Comparison of ENCODE assay signal across 1 cellular context in genomic region chr16:85142771-85143211, GRCh38.
TF ChIP-seq lines count a peak whose summit lies in the region.

No MANE protein-coding gene starts in this region.

TF ChIP-seq in HepG2, 621 proteins besides CTCF, POLR2A, EP300 and RAD21 (continued from another document):
- TF ChIP-seq, protein P1, sequence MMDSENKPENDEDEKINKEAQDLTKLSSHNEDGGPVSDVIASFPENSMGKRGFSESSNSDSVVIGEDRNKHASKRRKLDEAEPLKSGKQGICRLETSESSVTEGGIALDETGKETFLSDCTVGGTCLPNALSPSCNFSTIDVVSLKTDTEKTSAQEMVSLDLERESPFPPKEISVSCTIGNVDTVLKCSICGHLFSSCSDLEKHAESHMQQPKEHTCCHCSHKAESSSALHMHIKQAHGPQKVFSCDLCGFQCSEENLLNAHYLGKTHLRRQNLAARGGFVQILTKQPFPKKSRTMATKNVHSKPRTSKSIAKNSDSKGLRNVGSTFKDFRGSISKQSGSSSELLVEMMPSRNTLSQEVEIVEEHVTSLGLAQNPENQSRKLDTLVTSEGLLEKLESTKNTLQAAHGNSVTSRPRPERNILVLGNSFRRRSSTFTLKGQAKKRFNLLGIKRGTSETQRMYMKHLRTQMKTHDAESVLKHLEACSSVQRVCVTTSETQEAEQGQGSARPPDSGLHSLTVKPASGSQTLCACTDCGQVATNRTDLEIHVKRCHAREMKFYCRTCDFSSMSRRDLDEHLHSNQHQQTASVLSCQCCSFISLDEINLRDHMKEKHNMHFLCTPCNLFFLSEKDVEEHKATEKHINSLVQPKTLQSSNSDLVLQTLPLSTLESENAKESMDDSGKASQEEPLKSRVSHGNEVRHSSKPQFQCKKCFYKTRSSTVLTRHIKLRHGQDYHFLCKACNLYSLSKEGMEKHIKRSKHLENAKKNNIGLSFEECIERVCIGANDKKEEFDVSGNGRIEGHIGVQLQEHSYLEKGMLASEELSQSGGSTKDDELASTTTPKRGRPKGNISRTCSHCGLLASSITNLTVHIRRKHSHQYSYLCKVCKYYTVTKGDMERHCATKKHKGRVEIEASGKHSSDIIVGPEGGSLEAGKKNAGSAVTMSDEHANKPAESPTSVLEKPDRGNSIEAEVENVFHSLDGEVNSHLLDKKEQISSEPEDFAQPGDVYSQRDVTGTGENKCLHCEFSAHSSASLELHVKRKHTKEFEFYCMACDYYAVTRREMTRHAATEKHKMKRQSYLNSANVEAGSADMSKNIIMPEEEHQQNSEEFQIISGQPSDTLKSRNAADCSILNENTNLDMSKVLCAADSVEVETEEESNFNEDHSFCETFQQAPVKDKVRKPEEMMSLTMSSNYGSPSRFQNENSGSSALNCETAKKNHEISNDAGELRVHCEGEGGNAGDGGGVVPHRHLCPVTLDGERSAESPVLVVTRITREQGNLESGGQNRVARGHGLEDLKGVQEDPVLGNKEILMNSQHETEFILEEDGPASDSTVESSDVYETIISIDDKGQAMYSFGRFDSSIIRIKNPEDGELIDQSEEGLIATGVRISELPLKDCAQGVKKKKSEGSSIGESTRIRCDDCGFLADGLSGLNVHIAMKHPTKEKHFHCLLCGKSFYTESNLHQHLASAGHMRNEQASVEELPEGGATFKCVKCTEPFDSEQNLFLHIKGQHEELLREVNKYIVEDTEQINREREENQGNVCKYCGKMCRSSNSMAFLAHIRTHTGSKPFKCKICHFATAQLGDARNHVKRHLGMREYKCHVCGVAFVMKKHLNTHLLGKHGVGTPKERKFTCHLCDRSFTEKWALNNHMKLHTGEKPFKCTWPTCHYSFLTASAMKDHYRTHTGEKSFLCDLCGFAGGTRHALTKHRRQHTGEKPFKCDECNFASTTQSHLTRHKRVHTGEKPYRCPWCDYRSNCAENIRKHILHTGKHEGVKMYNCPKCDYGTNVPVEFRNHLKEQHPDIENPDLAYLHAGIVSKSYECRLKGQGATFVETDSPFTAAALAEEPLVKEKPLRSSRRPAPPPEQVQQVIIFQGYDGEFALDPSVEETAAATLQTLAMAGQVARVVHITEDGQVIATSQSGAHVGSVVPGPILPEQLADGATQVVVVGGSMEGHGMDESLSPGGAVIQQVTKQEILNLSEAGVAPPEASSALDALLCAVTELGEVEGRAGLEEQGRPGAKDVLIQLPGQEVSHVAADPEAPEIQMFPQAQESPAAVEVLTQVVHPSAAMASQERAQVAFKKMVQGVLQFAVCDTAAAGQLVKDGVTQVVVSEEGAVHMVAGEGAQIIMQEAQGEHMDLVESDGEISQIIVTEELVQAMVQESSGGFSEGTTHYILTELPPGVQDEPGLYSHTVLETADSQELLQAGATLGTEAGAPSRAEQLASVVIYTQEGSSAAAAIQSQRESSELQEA (CRISPR knock-in tag; IDR thresholded peaks at IDR 0.05; ENCODE audit: not compliant biosample characterization), result peak; percentile 75
- TF ChIP-seq ZFP90 (CRISPR knock-in tag; IDR thresholded peaks at IDR 0.05; ENCODE audit: borderline replicate concordance), result no peak
- no peak for TF ChIP-seq ATM (IDR thresholded peaks at IDR 0.05; ENCODE audit: borderline replicate concordance)
- TF ChIP-seq, protein P2, sequence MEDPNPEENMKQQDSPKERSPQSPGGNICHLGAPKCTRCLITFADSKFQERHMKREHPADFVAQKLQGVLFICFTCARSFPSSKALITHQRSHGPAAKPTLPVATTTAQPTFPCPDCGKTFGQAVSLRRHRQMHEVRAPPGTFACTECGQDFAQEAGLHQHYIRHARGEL (CRISPR knock-in tag; IDR thresholded peaks at IDR 0.05), result 0 out of 2 replicates have a peak, but pooled peaks have one; percentile 45
- TF ChIP-seq, protein P3, sequence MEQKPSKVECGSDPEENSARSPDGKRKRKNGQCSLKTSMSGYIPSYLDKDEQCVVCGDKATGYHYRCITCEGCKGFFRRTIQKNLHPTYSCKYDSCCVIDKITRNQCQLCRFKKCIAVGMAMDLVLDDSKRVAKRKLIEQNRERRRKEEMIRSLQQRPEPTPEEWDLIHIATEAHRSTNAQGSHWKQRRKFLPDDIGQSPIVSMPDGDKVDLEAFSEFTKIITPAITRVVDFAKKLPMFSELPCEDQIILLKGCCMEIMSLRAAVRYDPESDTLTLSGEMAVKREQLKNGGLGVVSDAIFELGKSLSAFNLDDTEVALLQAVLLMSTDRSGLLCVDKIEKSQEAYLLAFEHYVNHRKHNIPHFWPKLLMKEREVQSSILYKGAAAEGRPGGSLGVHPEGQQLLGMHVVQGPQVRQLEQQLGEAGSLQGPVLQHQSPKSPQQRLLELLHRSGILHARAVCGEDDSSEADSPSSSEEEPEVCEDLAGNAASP (CRISPR knock-in tag; IDR thresholded peaks at IDR 0.05; ENCODE audit: borderline replicate concordance), result 0 out of 2 replicates have a peak, but pooled peaks have one; percentile 17
- TF ChIP-seq ZNF616 (CRISPR knock-in tag; IDR thresholded peaks at IDR 0.05; ENCODE audit: low read depth), result peak; percentile 82; the same call in 1 of the 2 replicates
- 0 out of 2 replicates have a peak, but pooled peaks have one; percentile 0 for TF ChIP-seq TAF1 (CRISPR knock-in tag; IDR thresholded peaks at IDR 0.05)
- peak; percentile 29; the same call in 1 of the 2 replicates for TF ChIP-seq PHF20 (CRISPR knock-in tag; IDR thresholded peaks at IDR 0.05)
- TF ChIP-seq FOXP1 (IDR thresholded peaks at IDR 0.05), result no peak
- no peak for TF ChIP-seq FOXP1 (CRISPR knock-in tag; IDR thresholded peaks at IDR 0.05)
- 0 out of 2 replicates have a peak, but pooled peaks have one; percentile 29 for TF ChIP-seq ZNF768 (CRISPR knock-in tag; IDR thresholded peaks at IDR 0.05)
- peak; percentile 50; the same call in 1 of the 2 replicates for TF ChIP-seq ZFX (CRISPR knock-in tag; IDR thresholded peaks at IDR 0.05; ENCODE audit: low read depth)
- peak; percentile 55; the same call in 1 of the 2 replicates for TF ChIP-seq ZNF552 (CRISPR knock-in tag; IDR thresholded peaks at IDR 0.05; ENCODE audit: borderline replicate concordance)
- TF ChIP-seq ZNF839 (CRISPR knock-in tag; IDR thresholded peaks at IDR 0.05; ENCODE audit: borderline replicate concordance), result no peak
- TF ChIP-seq, protein P4, sequence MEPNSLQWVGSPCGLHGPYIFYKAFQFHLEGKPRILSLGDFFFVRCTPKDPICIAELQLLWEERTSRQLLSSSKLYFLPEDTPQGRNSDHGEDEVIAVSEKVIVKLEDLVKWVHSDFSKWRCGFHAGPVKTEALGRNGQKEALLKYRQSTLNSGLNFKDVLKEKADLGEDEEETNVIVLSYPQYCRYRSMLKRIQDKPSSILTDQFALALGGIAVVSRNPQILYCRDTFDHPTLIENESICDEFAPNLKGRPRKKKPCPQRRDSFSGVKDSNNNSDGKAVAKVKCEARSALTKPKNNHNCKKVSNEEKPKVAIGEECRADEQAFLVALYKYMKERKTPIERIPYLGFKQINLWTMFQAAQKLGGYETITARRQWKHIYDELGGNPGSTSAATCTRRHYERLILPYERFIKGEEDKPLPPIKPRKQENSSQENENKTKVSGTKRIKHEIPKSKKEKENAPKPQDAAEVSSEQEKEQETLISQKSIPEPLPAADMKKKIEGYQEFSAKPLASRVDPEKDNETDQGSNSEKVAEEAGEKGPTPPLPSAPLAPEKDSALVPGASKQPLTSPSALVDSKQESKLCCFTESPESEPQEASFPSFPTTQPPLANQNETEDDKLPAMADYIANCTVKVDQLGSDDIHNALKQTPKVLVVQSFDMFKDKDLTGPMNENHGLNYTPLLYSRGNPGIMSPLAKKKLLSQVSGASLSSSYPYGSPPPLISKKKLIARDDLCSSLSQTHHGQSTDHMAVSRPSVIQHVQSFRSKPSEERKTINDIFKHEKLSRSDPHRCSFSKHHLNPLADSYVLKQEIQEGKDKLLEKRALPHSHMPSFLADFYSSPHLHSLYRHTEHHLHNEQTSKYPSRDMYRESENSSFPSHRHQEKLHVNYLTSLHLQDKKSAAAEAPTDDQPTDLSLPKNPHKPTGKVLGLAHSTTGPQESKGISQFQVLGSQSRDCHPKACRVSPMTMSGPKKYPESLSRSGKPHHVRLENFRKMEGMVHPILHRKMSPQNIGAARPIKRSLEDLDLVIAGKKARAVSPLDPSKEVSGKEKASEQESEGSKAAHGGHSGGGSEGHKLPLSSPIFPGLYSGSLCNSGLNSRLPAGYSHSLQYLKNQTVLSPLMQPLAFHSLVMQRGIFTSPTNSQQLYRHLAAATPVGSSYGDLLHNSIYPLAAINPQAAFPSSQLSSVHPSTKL (CRISPR knock-in tag; IDR thresholded peaks at IDR 0.05), result no peak
- peak; percentile 67 for TF ChIP-seq ZNF687 (CRISPR knock-in tag; IDR thresholded peaks at IDR 0.05)
- TF ChIP-seq TGIF2 (CRISPR knock-in tag; IDR thresholded peaks at IDR 0.05), result peak; percentile 62; the same call in 1 of the 2 replicates
- TF ChIP-seq ZNF17 (CRISPR knock-in tag; IDR thresholded peaks at IDR 0.05), result no peak
- TF ChIP-seq ZNF891 (CRISPR knock-in tag; IDR thresholded peaks at IDR 0.05), result peak; percentile 39; the same call in 1 of the 2 replicates
TF ChIP-seq in HepG2: peak in this region for 24.
